ENCODE assay signal across 16 cellular contexts in genomic region chr10:97724341-97724941, GRCh38. TPM values are rescaled to one million over a fixed set of nuclear protein-coding genes. Genes with fewer than 3 reads are reported as not detected.
DNase-seq lines count a peak whose midpoint lies in the region; ATAC-seq, FAIRE-seq and TF ChIP-seq lines count a peak whose summit lies in the region.
"Had no signal": no experiment of that assay in that cellular context is flagged by ENCODE, and none has a peak within 500 bp of the region (broad histone marks: within the 10 kb centered on the region; RNA-seq: fewer than 3 reads in every experiment).

No MANE protein-coding gene starts in this region.

- no TSS peak for BruUV-seq in MCF 10A (replicated peaks; lab: Mats Ljungman, UMichigan)
- BruUV-seq in K562 (replicated peaks; lab: Mats Ljungman, UMichigan): no TSS peak

- H3K36me3 Mint-ChIP-seq in MCF 10A (ENCODE audit: insufficient read depth, unreplicated experiment): peaks cover 5% of the 10 kb centered on the region
- H3K36me3 Mint-ChIP-seq: T-cell had no signal

- TF ChIP-seq CTCF in MCF 10A (IDR thresholded peaks at IDR 0.05; ENCODE audit: unreplicated experiment): no peak
- no peak for TF ChIP-seq CTCF in breast epithelium (IDR thresholded peaks at IDR 0.05)
- TF ChIP-seq CTCF in K562 (IDR thresholded peaks at IDR 0.05 in 2 of 3, conservative IDR thresholded peaks at IDR 0.05 in 1 of 3; ENCODE audit: insufficient read depth in 2 of 3, low read depth in 1 of 3, low read length in 3 of 3): no peak
- no peak for TF ChIP-seq CTCF in keratinocyte (optimal IDR thresholded peaks at IDR 0.05 in 1 of 3, IDR thresholded peaks at IDR 0.05 in 1 of 3, conservative IDR thresholded peaks at IDR 0.05 in 1 of 3; ENCODE audit: extremely low read depth in 1 of 3, insufficient read depth in 2 of 3, low read length in 3 of 3)
- no peak for TF ChIP-seq CTCF in prostate gland (IDR thresholded peaks at IDR 0.05)

- no peaks in the 10 kb centered on the region for H4K20me1 ChIP-seq in K562 (replicated peaks; ENCODE audit: control insufficient read depth, insufficient read depth, low read length)
- no peaks in the 10 kb centered on the region for H4K20me1 ChIP-seq in keratinocyte (ENCODE audit: control insufficient read depth, extremely low read depth, insufficient read depth, low read length)

- in situ Hi-C loops in K562 (cut with MboI): no loop called here

- peak overlapping the region; percentile 55 for H3K27ac Mint-ChIP-seq in MCF 10A (ENCODE audit: low read depth, unreplicated experiment)
- H3K27ac Mint-ChIP-seq: T-cell had no signal

- TF ChIP-seq RAD21 in K562 (CRISPR knock-in tag; conservative IDR thresholded peaks at IDR 0.05 in 1 of 2, IDR thresholded peaks at IDR 0.05 in 1 of 2): no peak

- DNase-seq in MCF 10A (ENCODE audit: unreplicated experiment) (peak; percentile 97), breast epithelium (ENCODE audit: low spot score in 2 of 2) (no peak), K562 (ENCODE audit: extremely low read depth in 1 of 4, low spot score in 3 of 4) (no peak), keratinocyte (ENCODE audit: low read depth, low spot score) (no peak), DMS114 treated with DMSO at 0.1 percent for 48 hours (lab: John Stamatoyannopoulos, UW; ENCODE audit: unreplicated experiment) (no peak), prostate gland (ENCODE audit: low spot score) (no peak), ureter (ENCODE audit: low spot score) (no peak), SHP77 (lab: John Stamatoyannopoulos, UW) (no peak)
- DNase-seq: activated CD4-positive, alpha-beta T cell treated with anti-CD3 and anti-CD28 coated beads for 48 hours; body of pancreas; DMS 273 treated with DMSO at 0.1 percent for 48 hours; NCI-H1105 treated with DMSO at 0.1 percent for 48 hours; sigmoid colon; T-cell had no signal

- TF ChIP-seq EP300 in K562 (IDR thresholded peaks at IDR 0.05; ENCODE audit: low read length): no peak

- H3K27me3 Mint-ChIP-seq in MCF 10A (ENCODE audit: insufficient read depth, unreplicated experiment): no peaks in the 10 kb centered on the region

- H3K79me2 ChIP-seq in K562 (ENCODE audit: control insufficient read depth, insufficient read depth, low read length): no peaks in the 10 kb centered on the region
- H3K79me2 ChIP-seq in keratinocyte (ENCODE audit: control insufficient read depth, insufficient read depth, low read length): no peaks in the 10 kb centered on the region

- H3K9me3 Mint-ChIP-seq in MCF 10A (ENCODE audit: unreplicated experiment): no peaks in the 10 kb centered on the region
- H3K9me3 Mint-ChIP-seq: T-cell had no signal

- POLR2A ChIA-PET in MCF 10A (lab: Yijun Ruan, JAX) (interaction anchor here (0.6 to 15.6 kb wide), 15 partner anchors 10 to 325 kb away, joined by 3 to 539 read pairs (median 4); partner anchors contain the start of genes ANKRD2, AVPI1, MARVELD1 and PI4K2A), K562 (lab: Yijun Ruan, JAX) (interaction anchor here (0.7 to 1.8 kb wide), 5 partner anchors 10 to 119 kb away, joined by 3 to 7 read pairs (median 4); partner anchors contain the start of gene ZFYVE27)

- WGBS in K562 (ENCODE audit: insufficient coverage, low coverage, missing lambda C conversion rate): 28% methylated on average over 5 of the region's 5 CpGs
- 74% methylated on average over 5 of the region's 5 CpGs for WGBS in prostate gland

- H3K27me3 ChIP-seq in breast epithelium (no peaks in the 10 kb centered on the region), K562 (ENCODE audit: control insufficient read depth in 2 of 2, insufficient read depth in 2 of 2, low read length in 2 of 2) (no peaks in the 10 kb centered on the region), keratinocyte (ENCODE audit: control insufficient read depth, extremely low read depth, insufficient read depth, low read length) (no peaks in the 10 kb centered on the region), prostate gland (replicated peaks; ENCODE audit: insufficient read depth) (no peaks in the 10 kb centered on the region)
- H3K27me3 ChIP-seq: body of pancreas, sigmoid colon had no signal

- H3K9ac ChIP-seq in K562 (ENCODE audit: insufficient read depth in 1 of 2, low read depth in 2 of 2, low read length in 2 of 2) (no peak overlapping the region), keratinocyte (ENCODE audit: control insufficient read depth, extremely low read depth, insufficient read depth, low read length) (no peak overlapping the region)

- H3K4me2 ChIP-seq in K562 (ENCODE audit: insufficient read depth, low read length): no peak overlapping the region
- H3K4me2 ChIP-seq in keratinocyte (ENCODE audit: control insufficient read depth, extremely low read depth, insufficient read depth, low read depth, low read length): no peak overlapping the region

- intact Hi-C loops in MCF 10A (cut with micrococcal nuclease) (loop anchor here (2.0 kb wide), 1 partner anchor 38 kb away; the partner anchor contains the start of gene AVPI1), breast epithelium (cut with DNase I; ENCODE audit: low total_unique reads) (no loop called here), K562 (cut with micrococcal nuclease) (no loop called here), prostate gland (cut with DNase I) (no loop called here)

- no peaks in the 10 kb centered on the region for H3K36me3 ChIP-seq in breast epithelium
- H3K36me3 ChIP-seq in K562 (ENCODE audit: control insufficient read depth, insufficient read depth, low read length): no peaks in the 10 kb centered on the region
- peaks cover 0 to 2% of the 10 kb centered on the region in 2 experiments for H3K36me3 ChIP-seq in keratinocyte (ENCODE audit: control insufficient read depth in 2 of 2, extremely low read depth in 1 of 2, insufficient read depth in 2 of 2, low read length in 2 of 2)
- H3K36me3 ChIP-seq in prostate gland: no peaks in the 10 kb centered on the region
- H3K36me3 ChIP-seq: sigmoid colon had no signal

- dilution Hi-C loops in keratinocyte (cut with MboI; ENCODE audit: extremely low pct_ligation_motif_present, low sequenced_read_pairs): no loop called here

- peaks cover 0 to 3% of the 10 kb centered on the region in 2 donors for H3K4me1 ChIP-seq in breast epithelium
- peaks cover under 1 to 2% of the 10 kb centered on the region in 2 experiments; a peak in 4 of 5 replicates for H3K4me1 ChIP-seq in K562 (replicated peaks in 1 of 2; ENCODE audit: control insufficient read depth in 2 of 2, insufficient read depth in 2 of 2, low read length in 2 of 2)
- peaks cover 23% of the 10 kb centered on the region for H3K4me1 ChIP-seq in keratinocyte (ENCODE audit: control insufficient read depth, extremely low read depth, insufficient read depth, low read length)
- H3K4me1 ChIP-seq in prostate gland (replicated peaks): peaks cover under 1% of the 10 kb centered on the region

- TF ChIP-seq POLR2A in breast epithelium (IDR thresholded peaks at IDR 0.05) (no peak), K562 (conservative IDR thresholded peaks at IDR 0.05) (no peak), prostate gland (IDR thresholded peaks at IDR 0.05) (no peak)

- H3K9me1 ChIP-seq in K562 (ENCODE audit: control insufficient read depth, insufficient read depth, low read length): no peaks in the 10 kb centered on the region
- no peaks in the 10 kb centered on the region for H3K9me1 ChIP-seq in keratinocyte (ENCODE audit: control insufficient read depth, extremely low read depth, insufficient read depth, low read length)

- peak overlapping the region; percentile 23; the same call in 1 of the 2 replicates for H2AFZ ChIP-seq in K562 (ENCODE audit: low read depth, low read length)
- no peak overlapping the region for H2AFZ ChIP-seq in keratinocyte (ENCODE audit: control insufficient read depth, low read length)

- no peaks in the 10 kb centered on the region for H3K9me3 ChIP-seq in breast epithelium
- no peaks in the 10 kb centered on the region for H3K9me3 ChIP-seq in K562 (replicated peaks; ENCODE audit: control insufficient read depth, insufficient read depth, low read depth, low read length)
- no peaks in the 10 kb centered on the region for H3K9me3 ChIP-seq in keratinocyte (ENCODE audit: control insufficient read depth, low read depth, low read length)
- H3K9me3 ChIP-seq in prostate gland: no peaks in the 10 kb centered on the region
- H3K9me3 ChIP-seq: body of pancreas, sigmoid colon had no signal

- H3K4me3 ChIP-seq in breast epithelium (no peak overlapping the region), K562 (no peak overlapping the region), keratinocyte (ENCODE audit: control insufficient read depth in 2 of 3, extremely low read depth in 1 of 3, insufficient read depth in 2 of 3, low read depth in 1 of 3, low read length in 3 of 3) (no peak overlapping the region), prostate gland (no peak overlapping the region)
- H3K4me3 ChIP-seq: body of pancreas, GM12878, sigmoid colon had no signal

- peaks cover 39% of the 10 kb centered on the region for H3K4me1 Mint-ChIP-seq in MCF 10A (ENCODE audit: insufficient read depth, unreplicated experiment)
- H3K4me1 Mint-ChIP-seq: T-cell had no signal

- FAIRE-seq in K562 (lab: Jason Lieb, UNC) (no peak), keratinocyte (lab: Jason Lieb, UNC) (peak; percentile 56)
- FAIRE-seq: GM12878 had no signal

- peak overlapping the region; percentile 19 for H3K4me3 Mint-ChIP-seq in MCF 10A (ENCODE audit: unreplicated experiment)
- H3K4me3 Mint-ChIP-seq: T-cell had no signal

- peak overlapping the region in 1 of 2 donors; percentile 19 for H3K27ac ChIP-seq in breast epithelium
- no peak overlapping the region for H3K27ac ChIP-seq in K562 (ENCODE audit: extremely low read depth, low read depth, low read length)
- H3K27ac ChIP-seq in keratinocyte (ENCODE audit: control insufficient read depth, insufficient read depth, low read length): peak overlapping the region; percentile 4
- H3K27ac ChIP-seq in prostate gland: no peak overlapping the region
- H3K27ac ChIP-seq: body of pancreas had no signal

- CTCF ChIA-PET in MCF 10A (lab: Yijun Ruan, JAX) (interaction anchor here (0.7 to 15.8 kb wide), 10 partner anchors 8 to 258 kb away, joined by 3 to 847 read pairs (median 4); partner anchors contain the start of genes AVPI1, MARVELD1 and ZFYVE27), K562 (lab: Yijun Ruan, JAX; ENCODE audit: low intra/inter-chr PET ratio) (no interaction called here)

- peak; percentile 62 for ATAC-seq in K562
- ATAC-seq: body of pancreas, GM12878, T-cell had no signal

RNA-seq across cellular contexts. Expression of gene MARVELD1, which starts 10.9 kb away (rescaled TPM):
- 51.0 and 54.9 TPM in 2 replicates for total RNA-seq in MCF 10A (2022)
- total RNA-seq in breast epithelium: 10 to 100 TPM; 13.4 to 19.8 (median 16.2) TPM
- total RNA-seq in K562 (2011; cell fraction: chromatin; rRNA removed; ENCODE audit: low replicate concordance): 10.2 and 12.9 TPM in 2 replicates
- total RNA-seq in K562 (2011; cell fraction: nucleolus; rRNA removed): 11.7 and 12.0 TPM in 2 replicates
- 13.0 and 16.5 TPM in 2 replicates for total RNA-seq in K562 (2011; cell fraction: nucleoplasm; rRNA removed)
- 2.8 and 5.6 TPM in 2 replicates for total RNA-seq in K562 (2014; rRNA removed)
- 4.2 and 5.3 TPM in 2 replicates for total RNA-seq in K562 (2014; rRNA removed; fragmentation: Illumina TruSeq; extraction: Trizol)
- 5.7 and 7.1 TPM in 2 replicates for total RNA-seq in K562 (2015; rRNA removed; fragmentation: Illumina TruSeq; extraction: Trizol)
- 9.8 and 9.9 TPM in 2 replicates for total RNA-seq in K562 (2021)
- polyA plus RNA-seq in K562 (2011; rRNA removed): 9.5 and 14.7 TPM in 2 replicates
- 12.4 and 14.2 TPM in 2 replicates for polyA plus RNA-seq in K562 (2011; cell fraction: cytosol; rRNA removed)
- 15.4 and 25.9 TPM in 2 replicates for polyA plus RNA-seq in K562 (2011; cell fraction: nucleus; rRNA removed)
- polyA plus RNA-seq in K562 (2012): 9.1 and 11.3 TPM in 2 replicates
- polyA plus RNA-seq in K562 (2014; fragmentation: Illumina TruSeq; extraction: Trizol): 8.9 and 12.5 TPM in 2 replicates
- polyA plus RNA-seq in K562 (2014; fragmentation: Nextera tagmentation; extraction: Ambion mirVana): 1 to 10 TPM; 2.7 to 3.6 TPM
- polyA plus RNA-seq in K562 (2014; rRNA removed): 5.3 and 6.5 TPM in 2 replicates
- 4.9 and 7.2 TPM in 2 replicates for polyA minus RNA-seq in K562 (2011; rRNA and poly(A)+ RNA removed)
- polyA minus RNA-seq in K562 (2011; cell fraction: cytosol; rRNA and poly(A)+ RNA removed): 7.1 and 7.8 TPM in 2 replicates
- polyA minus RNA-seq in K562 (2011; cell fraction: nucleus; rRNA and poly(A)+ RNA removed): 2.6 and 4.8 TPM in 2 replicates
- 24.0 to 85.1 TPM (median 39.7 TPM) in 3 replicates for polyA plus RNA-seq in keratinocyte
- polyA plus RNA-seq in keratinocyte (2011; ENCODE audit: low read depth): 3.6 TPM
- polyA plus RNA-seq in keratinocyte (2011; cell fraction: cytosol; rRNA removed): 54.3 and 80.9 TPM in 2 replicates
- polyA plus RNA-seq in keratinocyte (2011; cell fraction: nucleus; rRNA removed): 88.1 and 97.3 TPM in 2 replicates
- 16.9 and 47.1 TPM in 2 replicates for polyA plus RNA-seq in keratinocyte (2012; ENCODE audit: low replicate concordance)
- polyA minus RNA-seq in keratinocyte: 26.4 to 53.8 TPM (median 34.8 TPM) in 3 replicates
- 62.7 TPM for polyA minus RNA-seq in keratinocyte (2011; cell fraction: cytosol; rRNA and poly(A)+ RNA removed)
- polyA minus RNA-seq in keratinocyte (2011; cell fraction: nucleus; rRNA and poly(A)+ RNA removed): 26.9 and 36.7 TPM in 2 replicates
- 10 to 100 TPM; 32.8 to 35.3 TPM for total RNA-seq in prostate gland
- 40.8 TPM for total RNA-seq in ureter

RNA-seq across cellular contexts. Expression of gene ZFYVE27, which starts 12.5 kb away (rescaled TPM):
- total RNA-seq in MCF 10A (2022) (25.7 and 28.7 TPM in 2 replicates), breast epithelium (10 to 100 TPM; 26.9 to 37.6 (median 29.2) TPM), K562 (2014; rRNA removed) (15.3 and 16.6 TPM in 2 replicates), K562 (2014; rRNA removed; fragmentation: Illumina TruSeq; extraction: Trizol) (8.8 and 12.5 TPM in 2 replicates), K562 (2015; rRNA removed; fragmentation: Illumina TruSeq; extraction: Trizol) (13.3 and 13.9 TPM in 2 replicates), K562 (2021) (21.4 and 24.0 TPM in 2 replicates), prostate gland (10 to 100 TPM; 15.3 to 41.4 TPM), ureter (33.8 TPM)
- total RNA-seq in K562 (2011; cell fraction: chromatin; rRNA removed; ENCODE audit: low replicate concordance): 62.2 and 122 TPM in 2 replicates
- 80.7 and 95.2 TPM in 2 replicates for total RNA-seq in K562 (2011; cell fraction: nucleolus; rRNA removed)
- total RNA-seq in K562 (2011; cell fraction: nucleoplasm; rRNA removed): 68.9 and 79.6 TPM in 2 replicates
- polyA plus RNA-seq in K562 (2011; rRNA removed) (21.4 and 22.2 TPM in 2 replicates), K562 (2014; fragmentation: Illumina TruSeq; extraction: Trizol) (15.6 and 16.5 TPM in 2 replicates), K562 (2014; fragmentation: Nextera tagmentation; extraction: Ambion mirVana) (1 to 10 TPM in 1 of 2 experiments, under 1 TPM in 1; 0.81 to 1.2 TPM), K562 (2014; rRNA removed) (21.9 and 24.3 TPM in 2 replicates), keratinocyte (14.2 to 23.2 TPM (median 14.3 TPM) in 3 replicates)
- polyA plus RNA-seq in K562 (2011; cell fraction: cytosol; rRNA removed): 18.6 TPM in 2 replicates
- polyA plus RNA-seq in K562 (2011; cell fraction: nucleus; rRNA removed): 68.2 and 69.3 TPM in 2 replicates
- polyA plus RNA-seq in K562 (2012): 12.7 and 25.0 TPM in 2 replicates
- polyA minus RNA-seq in K562 (2011; rRNA and poly(A)+ RNA removed): 13.3 TPM in 2 replicates
- polyA minus RNA-seq in K562 (2011; cell fraction: cytosol; rRNA and poly(A)+ RNA removed): 8.4 and 12.6 TPM in 2 replicates
- polyA minus RNA-seq in K562 (2011; cell fraction: nucleus; rRNA and poly(A)+ RNA removed): 23.8 and 27.5 TPM in 2 replicates
- 10.1 TPM for polyA plus RNA-seq in keratinocyte (2011; ENCODE audit: low read depth)
- polyA plus RNA-seq in keratinocyte (2011; cell fraction: cytosol; rRNA removed): 5.8 and 6.5 TPM in 2 replicates
- polyA plus RNA-seq in keratinocyte (2011; cell fraction: nucleus; rRNA removed): 66.2 and 75.9 TPM in 2 replicates
- 10.9 and 15.3 TPM in 2 replicates for polyA plus RNA-seq in keratinocyte (2012; ENCODE audit: low replicate concordance)
- polyA minus RNA-seq in keratinocyte: 12.6 to 19.6 TPM (median 18.3 TPM) in 3 replicates
- polyA minus RNA-seq in keratinocyte (2011; cell fraction: cytosol; rRNA and poly(A)+ RNA removed): 10.9 TPM
- 28.7 and 34.0 TPM in 2 replicates for polyA minus RNA-seq in keratinocyte (2011; cell fraction: nucleus; rRNA and poly(A)+ RNA removed)

RNA-seq across cellular contexts. Expression of gene AVPI1, which starts 37.4 kb away (rescaled TPM):
- total RNA-seq in MCF 10A (2022): 276 and 305 TPM in 2 replicates
- 10 to 100 TPM; 23.9 to 42.4 (median 39.0) TPM for total RNA-seq in breast epithelium
- 0.67 and 5.0 TPM in 2 replicates for total RNA-seq in K562 (2011; cell fraction: chromatin; rRNA removed; ENCODE audit: low replicate concordance)
- 4.2 and 4.7 TPM in 2 replicates for total RNA-seq in K562 (2011; cell fraction: nucleolus; rRNA removed)
- total RNA-seq in K562 (2011; cell fraction: nucleoplasm; rRNA removed): 3.2 and 4.8 TPM in 2 replicates
- total RNA-seq in K562 (2014; rRNA removed): 10.4 and 15.9 TPM in 2 replicates
- total RNA-seq in K562 (2014; rRNA removed; fragmentation: Illumina TruSeq; extraction: Trizol): 3.8 and 4.4 TPM in 2 replicates
- total RNA-seq in K562 (2015; rRNA removed; fragmentation: Illumina TruSeq; extraction: Trizol): 7.4 TPM in 2 replicates
- total RNA-seq in K562 (2021): 9.1 and 10.8 TPM in 2 replicates
- polyA plus RNA-seq in K562 (2011; rRNA removed): 7.5 and 9.9 TPM in 2 replicates
- polyA plus RNA-seq in K562 (2011; cell fraction: cytosol; rRNA removed): 10.4 and 19.0 TPM in 2 replicates
- 4.1 and 5.1 TPM in 2 replicates for polyA plus RNA-seq in K562 (2011; cell fraction: nucleus; rRNA removed)
- polyA plus RNA-seq in K562 (2012): 7.3 and 8.1 TPM in 2 replicates
- 5.8 and 6.6 TPM in 2 replicates for polyA plus RNA-seq in K562 (2014; fragmentation: Illumina TruSeq; extraction: Trizol)
- 1 to 10 TPM in 1 of 2 experiments, under 1 TPM in 1; 0.90 to 1.9 TPM for polyA plus RNA-seq in K562 (2014; fragmentation: Nextera tagmentation; extraction: Ambion mirVana)
- polyA plus RNA-seq in K562 (2014; rRNA removed): 9.5 and 10.4 TPM in 2 replicates
- polyA minus RNA-seq in K562 (2011; rRNA and poly(A)+ RNA removed): 3.5 and 4.1 TPM in 2 replicates
- polyA minus RNA-seq in K562 (2011; cell fraction: cytosol; rRNA and poly(A)+ RNA removed): 6.7 and 13.0 TPM in 2 replicates
- 3.0 and 4.2 TPM in 2 replicates for polyA minus RNA-seq in K562 (2011; cell fraction: nucleus; rRNA and poly(A)+ RNA removed)
- 22.3 to 83.2 TPM (median 48.8 TPM) in 3 replicates for polyA plus RNA-seq in keratinocyte
- 35.6 TPM for polyA plus RNA-seq in keratinocyte (2011; ENCODE audit: low read depth)
- 46.4 and 55.3 TPM in 2 replicates for polyA plus RNA-seq in keratinocyte (2011; cell fraction: cytosol; rRNA removed)
- 55.8 and 77.0 TPM in 2 replicates for polyA plus RNA-seq in keratinocyte (2011; cell fraction: nucleus; rRNA removed)
- 28.2 and 159 TPM in 2 replicates for polyA plus RNA-seq in keratinocyte (2012; ENCODE audit: low replicate concordance)
- polyA minus RNA-seq in keratinocyte: 26.9 to 46.4 TPM (median 32.3 TPM) in 3 replicates
- 62.0 TPM for polyA minus RNA-seq in keratinocyte (2011; cell fraction: cytosol; rRNA and poly(A)+ RNA removed)
- polyA minus RNA-seq in keratinocyte (2011; cell fraction: nucleus; rRNA and poly(A)+ RNA removed): 53.1 and 56.0 TPM in 2 replicates
- total RNA-seq in prostate gland: 10 to 100 TPM; 17.0 to 28.6 TPM
- 11.7 TPM for total RNA-seq in ureter

RNA-seq across cellular contexts. Expression of gene SFRP5, which starts 47.4 kb away (rescaled TPM):
- not detected in 2 replicates for total RNA-seq in MCF 10A (2022)
- 1 to 10 TPM in 1 of 3 donors, under 1 TPM in 2; 0.29 to 1.8 (median 0.33) TPM for total RNA-seq in breast epithelium
- not detected in 2 replicates for total RNA-seq in K562 (2011; cell fraction: chromatin; rRNA removed; ENCODE audit: low replicate concordance)
- total RNA-seq in K562 (2011; cell fraction: nucleolus; rRNA removed): 0.17 TPM in 1 of 2 replicates, not detected in the other
- 0.37 and 0.46 TPM in 2 replicates for total RNA-seq in K562 (2011; cell fraction: nucleoplasm; rRNA removed)
- total RNA-seq in K562 (2014; rRNA removed): 0.08 TPM in 1 of 2 replicates, not detected in the other
- 0.07 TPM in 1 of 2 replicates, not detected in the other for total RNA-seq in K562 (2014; rRNA removed; fragmentation: Illumina TruSeq; extraction: Trizol)
- total RNA-seq in K562 (2015; rRNA removed; fragmentation: Illumina TruSeq; extraction: Trizol): 0.11 TPM in 1 of 2 replicates, not detected in the other
- total RNA-seq in K562 (2021): 0.29 and 0.40 TPM in 2 replicates
- polyA plus RNA-seq in K562 (2011; rRNA removed): 0.18 and 0.68 TPM in 2 replicates
- 0.40 and 0.69 TPM in 2 replicates for polyA plus RNA-seq in K562 (2011; cell fraction: cytosol; rRNA removed)
- 0.11 and 0.24 TPM in 2 replicates for polyA plus RNA-seq in K562 (2011; cell fraction: nucleus; rRNA removed)
- polyA plus RNA-seq in K562 (2012): 0.15 and 0.18 TPM in 2 replicates
- 0.10 and 0.12 TPM in 2 replicates for polyA plus RNA-seq in K562 (2014; fragmentation: Illumina TruSeq; extraction: Trizol)
- polyA plus RNA-seq in K562 (2014; fragmentation: Nextera tagmentation; extraction: Ambion mirVana): not detected
- polyA plus RNA-seq in K562 (2014; rRNA removed): 0.16 and 0.18 TPM in 2 replicates
- polyA minus RNA-seq in K562 (2011; rRNA and poly(A)+ RNA removed): 0.27 TPM in 1 of 2 replicates, not detected in the other
- 0.91 TPM in 1 of 2 replicates, not detected in the other for polyA minus RNA-seq in K562 (2011; cell fraction: cytosol; rRNA and poly(A)+ RNA removed)
- polyA minus RNA-seq in K562 (2011; cell fraction: nucleus; rRNA and poly(A)+ RNA removed): 0.22 and 0.27 TPM in 2 replicates
- not detected in 3 replicates for polyA plus RNA-seq in keratinocyte
- not detected for polyA plus RNA-seq in keratinocyte (2011; ENCODE audit: low read depth)
- polyA plus RNA-seq in keratinocyte (2011; cell fraction: cytosol; rRNA removed): not detected in 2 replicates
- not detected in 2 replicates for polyA plus RNA-seq in keratinocyte (2011; cell fraction: nucleus; rRNA removed)
- polyA plus RNA-seq in keratinocyte (2012; ENCODE audit: low replicate concordance): 0.11 TPM in 1 of 2 replicates, not detected in the other
- not detected in 3 replicates for polyA minus RNA-seq in keratinocyte
- polyA minus RNA-seq in keratinocyte (2011; cell fraction: cytosol; rRNA and poly(A)+ RNA removed): not detected
- not detected in 2 replicates for polyA minus RNA-seq in keratinocyte (2011; cell fraction: nucleus; rRNA and poly(A)+ RNA removed)
- total RNA-seq in prostate gland: 1 to 10 TPM in 1 of 2 donors, under 1 TPM in 1; 0.23 to 3.2 TPM
- total RNA-seq in ureter: 0.81 TPM
- total RNA-seq: A673, GM12878 had no signal
- polyA plus RNA-seq: GM12878 had no signal
